ENCODE assay signal across 21 cellular contexts in the genomic region with DNA sequence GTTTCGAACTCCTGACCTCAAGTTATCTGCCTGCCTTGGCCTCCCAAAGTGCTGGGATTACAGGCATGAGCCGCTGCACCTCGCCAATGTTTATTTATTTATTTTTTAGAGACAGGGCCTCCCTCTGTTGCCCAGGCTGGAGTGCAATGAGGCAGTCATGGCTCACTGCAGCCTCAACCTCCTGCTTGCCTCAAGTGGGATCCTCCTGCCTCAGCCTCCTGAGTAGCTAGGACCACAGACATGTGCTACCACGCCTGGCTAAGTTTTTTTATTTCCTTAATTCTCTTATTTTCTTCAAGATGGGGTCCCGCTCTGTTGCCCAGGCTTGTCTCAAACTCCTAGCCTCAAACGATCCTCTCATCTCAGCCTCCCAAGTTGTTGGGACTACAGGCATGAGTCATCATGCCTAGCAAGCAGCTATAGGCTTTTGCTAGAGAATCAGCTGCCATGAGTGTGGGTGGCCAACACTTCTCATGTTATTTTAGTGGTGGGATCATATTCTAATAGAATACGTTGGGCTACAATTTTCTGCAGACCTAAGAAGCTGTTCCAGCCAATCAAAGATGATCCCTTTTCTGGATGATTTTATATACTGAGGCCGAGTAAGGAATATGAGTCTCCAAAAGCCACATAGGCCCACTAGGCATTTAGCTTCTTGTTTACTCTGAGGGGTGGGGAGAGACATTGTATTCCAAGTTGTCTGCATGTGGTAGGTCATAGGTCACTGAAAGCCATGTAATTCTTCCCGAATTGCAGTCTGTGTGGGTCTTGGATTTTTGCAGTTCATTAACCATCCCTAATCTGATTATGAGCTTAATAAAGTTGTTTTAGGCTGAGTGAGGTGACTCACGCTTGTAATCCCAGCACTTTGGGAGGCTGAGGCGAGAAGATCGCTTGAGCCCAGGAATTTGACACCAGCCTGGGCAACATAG. TPM values are rescaled to one million over a fixed set of nuclear protein-coding genes. Genes with fewer than 3 reads are reported as not detected.
A peak's percentile ranks its signal among the peaks of the same experiment; 100 is the strongest.
DNase-seq lines count a peak whose midpoint lies in the region; ATAC-seq and TF ChIP-seq lines count a peak whose summit lies in the region.
"Had no signal": no experiment of that assay in that cellular context is flagged by ENCODE, and none has a peak within 500 bp of the region (broad histone marks: within the 10 kb centered on the region; RNA-seq: fewer than 3 reads in every experiment).

No MANE protein-coding gene starts in this region.

- H3K4me3 ChIP-seq in A673 (ENCODE audit: low read depth, low read length, poor library complexity, severe bottlenecking) (no peak overlapping the region), WERI-Rb-1 (ENCODE audit: low read depth, low read length) (no peak overlapping the region)
- H3K4me3 ChIP-seq: BLaER1 treated with 17β-estradiol and CSF1 and Interleukin-3, amounts not matched to agents 10 nM and 100 nM; Peyer's patch had no signal

- H3K4me1 ChIP-seq in A673 (ENCODE audit: insufficient read depth, low read length, poor library complexity, severe bottlenecking): no peaks in the 10 kb centered on the region
- H3K4me1 ChIP-seq: Peyer's patch had no signal

- H3K4me1 Mint-ChIP-seq in activated T-helper 1 cell treated with anti-CD3 and anti-CD28 coated beads, Interleukin-12 subunit alpha, Interleukin-12 subunit beta, Interleukin-2, Interleukin-4 antibody, amounts not matched to agents 30 ng/mL and 10 ng/mL and 1 ng/mL, durations not matched to agents 14 hours and 24 hours and 36 hours (ENCODE audit: low read depth): no peaks in the 10 kb centered on the region
- H3K4me1 Mint-ChIP-seq in activated CD4-positive, alpha-beta T cell treated with anti-CD3 and anti-CD28 coated beads, Interleukin-2, amount 10 ng/mL, durations not matched to agents 24 days and 14 days: no peaks in the 10 kb centered on the region

- H3K9me3 Mint-ChIP-seq in activated T-helper 1 cell treated with anti-CD3 and anti-CD28 coated beads, Interleukin-12 subunit alpha, Interleukin-12 subunit beta, Interleukin-2, Interleukin-4 antibody, amounts not matched to agents 30 ng/mL and 10 ng/mL and 1 ng/mL, durations not matched to agents 14 hours and 24 hours and 36 hours: no peaks in the 10 kb centered on the region
- H3K9me3 Mint-ChIP-seq in activated CD4-positive, alpha-beta T cell treated with anti-CD3 and anti-CD28 coated beads, Interleukin-2, amount 10 ng/mL, durations not matched to agents 24 days and 14 days: no peaks in the 10 kb centered on the region
- H3K9me3 Mint-ChIP-seq: CD8-positive, alpha-beta T cell had no signal

- H3K27ac Mint-ChIP-seq in activated T-helper 1 cell treated with anti-CD3 and anti-CD28 coated beads, Interleukin-12 subunit alpha, Interleukin-12 subunit beta, Interleukin-2, Interleukin-4 antibody, amounts not matched to agents 30 ng/mL and 10 ng/mL and 1 ng/mL, durations not matched to agents 14 hours and 24 hours and 36 hours: no peak overlapping the region
- H3K27ac Mint-ChIP-seq in activated CD4-positive, alpha-beta T cell treated with anti-CD3 and anti-CD28 coated beads, Interleukin-2, amount 10 ng/mL, durations not matched to agents 24 days and 14 days: no peak overlapping the region
- H3K27ac Mint-ChIP-seq: CD8-positive, alpha-beta T cell had no signal

- H3K36me3 Mint-ChIP-seq in activated T-helper 1 cell treated with anti-CD3 and anti-CD28 coated beads, Interleukin-12 subunit alpha, Interleukin-12 subunit beta, Interleukin-2, Interleukin-4 antibody, amounts not matched to agents 30 ng/mL and 10 ng/mL and 1 ng/mL, durations not matched to agents 14 hours and 24 hours and 36 hours (ENCODE audit: low read depth): no peaks in the 10 kb centered on the region
- no peaks in the 10 kb centered on the region for H3K36me3 Mint-ChIP-seq in activated CD4-positive, alpha-beta T cell treated with anti-CD3 and anti-CD28 coated beads, Interleukin-2, amount 10 ng/mL, durations not matched to agents 24 days and 14 days (ENCODE audit: low read depth)
- H3K36me3 Mint-ChIP-seq: CD8-positive, alpha-beta T cell had no signal

- POLR2A ChIA-PET in A673 (lab: Charles Lee; ENCODE audit: low non-redundant PET): no interaction called here

- BruUV-seq in A673 (replicated peaks; lab: Mats Ljungman, UMichigan): no TSS peak

- peaks cover 2% of the 10 kb centered on the region for H3K27me3 Mint-ChIP-seq in activated T-helper 1 cell treated with anti-CD3 and anti-CD28 coated beads, Interleukin-12 subunit alpha, Interleukin-12 subunit beta, Interleukin-2, Interleukin-4 antibody, amounts not matched to agents 30 ng/mL and 10 ng/mL and 1 ng/mL, durations not matched to agents 14 hours and 24 hours and 36 hours (ENCODE audit: insufficient read depth)
- H3K27me3 Mint-ChIP-seq in activated CD4-positive, alpha-beta T cell treated with anti-CD3 and anti-CD28 coated beads, Interleukin-2, amount 10 ng/mL, durations not matched to agents 24 days and 14 days: no peaks in the 10 kb centered on the region

- no peak for TF ChIP-seq CTCF in A673 (conservative IDR thresholded peaks at IDR 0.05; ENCODE audit: low read depth, low read length)
- TF ChIP-seq CTCF in WERI-Rb-1 (IDR thresholded peaks at IDR 0.05; ENCODE audit: low read depth, low read length): no peak

- intact Hi-C loops in A673 (cut with micrococcal nuclease; ENCODE audit: unreplicated experiment): no loop called here
- intact Hi-C loops in activated T-helper 1 cell treated with anti-CD3 and anti-CD28 coated beads, Interleukin-12 subunit alpha, Interleukin-12 subunit beta, Interleukin-2, Interleukin-4 antibody, amounts not matched to agents 30 ng/mL and 10 ng/mL and 1 ng/mL, durations not matched to agents 14 hours and 24 hours and 36 hours (cut with micrococcal nuclease): no loop called here
- intact Hi-C loops in activated CD4-positive, alpha-beta T cell treated with anti-CD3 and anti-CD28 coated beads, Interleukin-2, amount 10 ng/mL, durations not matched to agents 24 days and 14 days (cut with micrococcal nuclease): no loop called here

- DNase-seq in A673 (ENCODE audit: low spot score) (peak; percentile 45), NCI-H69 (lab: John Stamatoyannopoulos, UW) (peak; percentile 53), WERI-Rb-1 (peak; percentile 37), myocyte (ENCODE audit: low read depth) (peak; percentile 6)
- DNase-seq in activated T-helper 1 cell treated with anti-CD3 and anti-CD28 coated beads, Interleukin-12 subunit alpha, Interleukin-12 subunit beta, Interleukin-2, Interleukin-4 antibody, amounts not matched to agents 30 ng/mL and 10 ng/mL and 1 ng/mL, durations not matched to agents 14 hours and 24 hours and 36 hours (ENCODE audit: low spot score): no peak
- no peak for DNase-seq in central memory CD4-positive, alpha-beta T cell
- no peak for DNase-seq in activated CD4-positive, alpha-beta T cell treated with anti-CD3 and anti-CD28 coated beads, Interleukin-2, amount 10 ng/mL, durations not matched to agents 24 days and 14 days
- DNase-seq: Calu3; CD8-positive, alpha-beta T cell; DMS53; GOT3; MM.1S; NCI-H1092; NCI-H1436 treated with DMSO at 0.1 percent for 48 hours; NCI-H2029; NCI-H345; NCI-H524 treated with DMSO at 0.1 percent for 48 hours; Peyer's patch had no signal

- ATAC-seq in HG02884 (IDR thresholded peaks at IDR 0.05; ENCODE audit: unreplicated experiment): no peak
- ATAC-seq: CD8-positive, alpha-beta T cell; Right ventricle myocardium inferior had no signal

- no peaks in the 10 kb centered on the region for H3K27me3 ChIP-seq in A673 (replicated peaks; ENCODE audit: insufficient read depth, low read depth, low read length, poor library complexity)
- no peaks in the 10 kb centered on the region for H3K27me3 ChIP-seq in WERI-Rb-1 (ENCODE audit: insufficient read depth, low read depth, severe bottlenecking)
- H3K27me3 ChIP-seq: BLaER1 treated with 17β-estradiol and CSF1 and Interleukin-3, amounts not matched to agents 10 nM and 100 nM; Peyer's patch had no signal

- H3K27ac ChIP-seq in A673 (ENCODE audit: low read depth, low read length, poor library complexity, severe bottlenecking): no peak overlapping the region
- no peak overlapping the region for H3K27ac ChIP-seq in WERI-Rb-1
- H3K27ac ChIP-seq: BLaER1 treated with 17β-estradiol and CSF1 and Interleukin-3, amounts not matched to agents 10 nM and 100 nM; Peyer's patch had no signal

- no peak overlapping the region for H3K4me3 Mint-ChIP-seq in activated T-helper 1 cell treated with anti-CD3 and anti-CD28 coated beads, Interleukin-12 subunit alpha, Interleukin-12 subunit beta, Interleukin-2, Interleukin-4 antibody, amounts not matched to agents 30 ng/mL and 10 ng/mL and 1 ng/mL, durations not matched to agents 14 hours and 24 hours and 36 hours
- H3K4me3 Mint-ChIP-seq in activated CD4-positive, alpha-beta T cell treated with anti-CD3 and anti-CD28 coated beads, Interleukin-2, amount 10 ng/mL, durations not matched to agents 24 days and 14 days: no peak overlapping the region
- H3K4me3 Mint-ChIP-seq: CD8-positive, alpha-beta T cell had no signal

- CTCF ChIA-PET in A673 (lab: Charles Lee): no interaction called here

- H3K36me3 ChIP-seq in A673 (ENCODE audit: insufficient read depth, low read length, poor library complexity, severe bottlenecking) (no peaks in the 10 kb centered on the region), WERI-Rb-1 (no peaks in the 10 kb centered on the region)
- H3K36me3 ChIP-seq: BLaER1 treated with 17β-estradiol and CSF1 and Interleukin-3, amounts not matched to agents 10 nM and 100 nM; Peyer's patch had no signal

- no peaks in the 10 kb centered on the region for H3K9me3 ChIP-seq in A673 (ENCODE audit: low read depth, low read length, poor library complexity, severe bottlenecking)
- no peaks in the 10 kb centered on the region for H3K9me3 ChIP-seq in WERI-Rb-1 (ENCODE audit: severe bottlenecking)
- H3K9me3 ChIP-seq: BLaER1 treated with 17β-estradiol and CSF1 and Interleukin-3, amounts not matched to agents 10 nM and 100 nM; Peyer's patch had no signal

RNA-seq across cellular contexts. Expression of a gene that starts 7.6 kb away (rescaled TPM):
- 77.0 and 78.8 TPM in 2 replicates for total RNA-seq in A673 (2021)
- total RNA-seq in myocyte: 154 TPM in 2 replicates
- polyA plus RNA-seq in myocyte (2012): 77.8 TPM
- 83.6 and 95.6 TPM in 2 replicates for total RNA-seq in activated T-helper 1 cell treated with anti-CD3 and anti-CD28 coated beads, Interleukin-12 subunit alpha, Interleukin-12 subunit beta, Interleukin-2, Interleukin-4 antibody, amounts not matched to agents 30 ng/mL and 10 ng/mL and 1 ng/mL, durations not matched to agents 14 hours and 24 hours and 36 hours
- 88.4 and 92.2 TPM in 2 replicates for total RNA-seq in activated CD4-positive, alpha-beta T cell treated with anti-CD3 and anti-CD28 coated beads, Interleukin-2, amount 10 ng/mL, durations not matched to agents 24 days and 14 days

Comparison
In these comparisons a context has a peak if more than half of its experiments do, and no peak if none do; other contexts are left out.
1. DNase-seq: peak in A673 (single experiment), NCI-H69 (single experiment), WERI-Rb-1 (single experiment) and myocyte (single experiment); none in activated T-helper 1 cell treated with anti-CD3 and anti-CD28 coated beads, Interleukin-12 subunit alpha, Interleukin-12 subunit beta, Interleukin-2, Interleukin-4 antibody, amounts not matched to agents 30 ng/mL and 10 ng/mL and 1 ng/mL, durations not matched to agents 14 hours and 24 hours and 36 hours (single experiment), central memory CD4-positive, alpha-beta T cell (single experiment) and activated CD4-positive, alpha-beta T cell treated with anti-CD3 and anti-CD28 coated beads, Interleukin-2, amount 10 ng/mL, durations not matched to agents 24 days and 14 days (single experiment).